In the genomic region with DNA sequence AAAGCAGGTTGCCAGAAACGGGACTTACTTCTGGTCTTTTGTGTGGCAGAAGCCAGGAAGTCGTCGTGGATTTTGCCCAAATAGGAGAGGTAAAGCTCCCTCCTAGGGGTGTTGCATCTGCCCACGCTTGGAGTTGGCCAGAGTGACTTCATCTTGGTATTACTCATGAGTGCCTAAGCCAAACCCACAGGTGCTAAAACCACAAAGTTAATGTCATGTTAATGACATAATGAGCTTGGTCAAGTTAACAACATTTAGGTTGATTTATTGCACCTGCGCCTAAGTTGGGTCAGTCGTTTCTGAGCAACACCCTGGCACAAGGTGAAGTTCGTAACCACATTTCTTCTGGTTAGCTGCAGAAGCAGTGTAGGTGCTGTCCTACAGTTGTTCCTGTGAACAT, we compare ENCODE assay signal across 8 cellular contexts.
DNase-seq lines count a peak whose midpoint lies in the region; ATAC-seq lines count a peak whose summit lies in the region.

No MANE protein-coding gene starts in this region.

- ATAC-seq in GM21360 (IDR thresholded peaks at IDR 0.05; ENCODE audit: unreplicated experiment), result no peak

- H4K91ac ChIP-seq in mesenchymal stem cell (ENCODE audit: low read length), result no peak overlapping the region

- H2BK5ac ChIP-seq in mesenchymal stem cell (ENCODE audit: low read depth, low read length, poor library complexity, severe bottlenecking), result no peak overlapping the region

- H3K9ac ChIP-seq in mesenchymal stem cell (ENCODE audit: low read length), result no peak overlapping the region

- H2BK12ac ChIP-seq in mesenchymal stem cell (ENCODE audit: low read length in 2 of 2), result no peak overlapping the region

- peaks cover 0 to 3% of the 10 kb centered on the region in 2 experiments for H3K36me3 ChIP-seq in mesenchymal stem cell (ENCODE audit: control insufficient read depth in 1 of 2, insufficient read depth in 2 of 2, low read depth in 1 of 2, low read length in 2 of 2)

- H3K4me1 ChIP-seq in mesenchymal stem cell (ENCODE audit: control insufficient read depth, insufficient read depth, low read depth, low read length), result peaks cover 6% of the 10 kb centered on the region

- no peak overlapping the region for H3K4ac ChIP-seq in mesenchymal stem cell (ENCODE audit: low read depth in 1 of 2, low read length in 2 of 2)

- no peak overlapping the region for H2BK120ac ChIP-seq in mesenchymal stem cell (ENCODE audit: low read depth, low read length)

- no peak overlapping the region for H2BK15ac ChIP-seq in mesenchymal stem cell (ENCODE audit: low read depth, poor library complexity, severe bottlenecking)

- no peak overlapping the region for H2AK5ac ChIP-seq in mesenchymal stem cell (ENCODE audit: low read length, severe bottlenecking)

- H3K9me3 ChIP-seq in mesenchymal stem cell (ENCODE audit: control insufficient read depth, low read length), result no peaks in the 10 kb centered on the region

- no peak overlapping the region for H3K23ac ChIP-seq in mesenchymal stem cell (ENCODE audit: low read length in 2 of 2)

- no peak overlapping the region for H3K4me3 ChIP-seq in mesenchymal stem cell (ENCODE audit: insufficient read depth in 1 of 2, low read depth in 1 of 2, low read length in 2 of 2)

- H3K27ac ChIP-seq in mesenchymal stem cell (ENCODE audit: low read length, poor library complexity, severe bottlenecking), result no peak overlapping the region

- 79% methylated on average over 7 of the region's 7 CpGs for WGBS in mesenchymal stem cell

- H3K4me2 ChIP-seq in mesenchymal stem cell (ENCODE audit: low read length, poor library complexity, severe bottlenecking), result no peak overlapping the region

- H3K79me1 ChIP-seq in mesenchymal stem cell (replicated peaks; ENCODE audit: low read length, poor library complexity, severe bottlenecking), result no peaks in the 10 kb centered on the region

- H3K18ac ChIP-seq in mesenchymal stem cell (ENCODE audit: low read depth in 1 of 2, low read length in 2 of 2), result no peak overlapping the region

- no peak overlapping the region for H4K8ac ChIP-seq in mesenchymal stem cell (ENCODE audit: low read length)

- DNase-seq in activated CD4-positive, alpha-beta T cell treated with anti-CD3 and anti-CD28 coated beads for 24 hours (ENCODE audit: low read depth in 2 of 2), result peak; percentile 2 to 4
- DNase-seq in activated CD4-positive, alpha-beta T cell treated with anti-CD3 and anti-CD28 coated beads, Interleukin-2, amount 50 U/mL, for 1 hour, result no peak
- DNase-seq in HK-2 (ENCODE audit: unreplicated experiment) (peak; percentile 12), mesenchymal stem cell (no peak), amniotic stem cell (lab: John Stamatoyannopoulos, UW) (no peak)
- DNase-seq in activated effector memory CD4-positive, alpha-beta T cell treated with Interleukin-2 at 50 U/mL for 16 hours, result peak; percentile 1
- DNase-seq in stimulated activated CD8-positive, alpha-beta memory T cell treated with anti-CD3 and anti-CD28 coated beads, Interleukin-15, amount 100 ng/mL, for 4 hours (ENCODE audit: low read depth in 2 of 2), result peak; percentile 19 to 31

- no peak overlapping the region for H3K14ac ChIP-seq in mesenchymal stem cell (ENCODE audit: low read length in 2 of 2)

- H3K27me3 ChIP-seq in mesenchymal stem cell (ENCODE audit: control insufficient read depth in 1 of 2, insufficient read depth in 1 of 2, low read length in 2 of 2), result no peaks in the 10 kb centered on the region

- H2AFZ ChIP-seq in mesenchymal stem cell (ENCODE audit: low read depth, low read length), result no peak overlapping the region

Comparison
In these comparisons a context has a peak if more than half of its experiments do, and no peak if none do; other contexts are left out.
1. DNase-seq: peak in activated CD4-positive, alpha-beta T cell treated with anti-CD3 and anti-CD28 coated beads for 24 hours (2 of 2), HK-2 (single experiment), activated effector memory CD4-positive, alpha-beta T cell treated with Interleukin-2 at 50 U/mL for 16 hours (single experiment) and stimulated activated CD8-positive, alpha-beta memory T cell treated with anti-CD3 and anti-CD28 coated beads, Interleukin-15, amount 100 ng/mL, for 4 hours (2 of 2); none in activated CD4-positive, alpha-beta T cell treated with anti-CD3 and anti-CD28 coated beads, Interleukin-2, amount 50 U/mL, for 1 hour (single experiment), mesenchymal stem cell (single experiment) and amniotic stem cell (single experiment).